Comparison of ENCODE assay signal across 23 cellular contexts in genomic region chr3:156349111-156349510, GRCh38.
"Had no signal": no experiment of that assay in that cellular context is flagged by ENCODE, and none has a peak within 500 bp of the region (broad histone marks: within the 10 kb centered on the region; RNA-seq: fewer than 3 reads in every experiment).

No MANE protein-coding gene starts in this region.

- H3K9me3 ChIP-seq: SJSA1 had no signal

- H3K27ac ChIP-seq: SJSA1, SK-N-MC had no signal

- H3K27me3 ChIP-seq: SJSA1 had no signal

- H3K4me1 ChIP-seq: SJSA1 had no signal

- H3K36me3 ChIP-seq: SJSA1 had no signal

- DNase-seq: IMR-90, Karpas-422, KG1, MV-4-11, NCI-H1048, NCI-H1105, NCI-H1417, NCI-H1436 treated with DMSO at 0.1 percent for 48 hours, NCI-H1694, NCI-H187 treated with DMSO at 0.1 percent for 48 hours, NCI-H2029 treated with DMSO at 0.1 percent for 48 hours, NCI-H2171 treated with DMSO at 0.1 percent for 48 hours, NCI-H345, NCI-H524, NCI-H526 treated with DMSO at 0.1 percent for 48 hours, NCI-H748 treated with DMSO at 0.1 percent for 48 hours, Right ventricle myocardium superior, RPMI8226, SIG-M5 had no signal

- FAIRE-seq: HepG2, RCC 7860 had no signal

- H3K4me3 ChIP-seq: SJSA1, SK-N-MC had no signal

- ATAC-seq: HepG2 had no signal
